Comparison of ENCODE assay signal across 1 cellular context in genomic region chr1:182337736-182338571, GRCh38.
TF ChIP-seq lines count a peak whose summit lies in the region.

No MANE protein-coding gene starts in this region.

TF ChIP-seq in K562, 482 proteins besides CTCF, POLR2A, EP300 and RAD21 (continued from another document and continues in another):
- no peak for TF ChIP-seq ZNF197 (CRISPR knock-in tag; IDR thresholded peaks at IDR 0.05; ENCODE audit: low read depth)
- TF ChIP-seq, protein P1, sequence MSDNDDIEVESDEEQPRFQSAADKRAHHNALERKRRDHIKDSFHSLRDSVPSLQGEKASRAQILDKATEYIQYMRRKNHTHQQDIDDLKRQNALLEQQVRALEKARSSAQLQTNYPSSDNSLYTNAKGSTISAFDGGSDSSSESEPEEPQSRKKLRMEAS (CRISPR knock-in tag; IDR thresholded peaks at IDR 0.05): no peak; the same call in 1 of the 2 replicates
- peak; percentile 30 for TF ChIP-seq CHD1 (IDR thresholded peaks at IDR 0.05; ENCODE audit: low read length)
- peak; percentile 35; the same call in 1 of the 2 replicates for TF ChIP-seq REST (CRISPR knock-in tag; IDR thresholded peaks at IDR 0.05; ENCODE audit: low read depth)
- no peak for TF ChIP-seq CSDE1 (IDR thresholded peaks at IDR 0.05)
- TF ChIP-seq, protein P2, sequence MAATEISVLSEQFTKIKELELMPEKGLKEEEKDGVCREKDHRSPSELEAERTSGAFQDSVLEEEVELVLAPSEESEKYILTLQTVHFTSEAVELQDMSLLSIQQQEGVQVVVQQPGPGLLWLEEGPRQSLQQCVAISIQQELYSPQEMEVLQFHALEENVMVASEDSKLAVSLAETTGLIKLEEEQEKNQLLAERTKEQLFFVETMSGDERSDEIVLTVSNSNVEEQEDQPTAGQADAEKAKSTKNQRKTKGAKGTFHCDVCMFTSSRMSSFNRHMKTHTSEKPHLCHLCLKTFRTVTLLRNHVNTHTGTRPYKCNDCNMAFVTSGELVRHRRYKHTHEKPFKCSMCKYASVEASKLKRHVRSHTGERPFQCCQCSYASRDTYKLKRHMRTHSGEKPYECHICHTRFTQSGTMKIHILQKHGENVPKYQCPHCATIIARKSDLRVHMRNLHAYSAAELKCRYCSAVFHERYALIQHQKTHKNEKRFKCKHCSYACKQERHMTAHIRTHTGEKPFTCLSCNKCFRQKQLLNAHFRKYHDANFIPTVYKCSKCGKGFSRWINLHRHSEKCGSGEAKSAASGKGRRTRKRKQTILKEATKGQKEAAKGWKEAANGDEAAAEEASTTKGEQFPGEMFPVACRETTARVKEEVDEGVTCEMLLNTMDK (IDR thresholded peaks at IDR 0.05; ENCODE audit: borderline replicate concordance, insufficient read depth, low read depth, low read length, poor library complexity, severe bottlenecking): no peak
- TF ChIP-seq ZEB2 (IDR thresholded peaks at IDR 0.05): peak; percentile 99
- peak; percentile 71 for TF ChIP-seq ZNF23 (CRISPR knock-in tag; IDR thresholded peaks at IDR 0.05)
- no peak for TF ChIP-seq SAFB2 (IDR thresholded peaks at IDR 0.05; ENCODE audit: borderline replicate concordance, low read depth, low read length, severe bottlenecking)
- 0 out of 2 replicates have a peak, but pooled peaks have one; percentile 75 for TF ChIP-seq LARP7 (IDR thresholded peaks at IDR 0.05)
- no peak for TF ChIP-seq HNRNPUL1 (IDR thresholded peaks at IDR 0.05; ENCODE audit: low read length)
- TF ChIP-seq, protein P3, sequence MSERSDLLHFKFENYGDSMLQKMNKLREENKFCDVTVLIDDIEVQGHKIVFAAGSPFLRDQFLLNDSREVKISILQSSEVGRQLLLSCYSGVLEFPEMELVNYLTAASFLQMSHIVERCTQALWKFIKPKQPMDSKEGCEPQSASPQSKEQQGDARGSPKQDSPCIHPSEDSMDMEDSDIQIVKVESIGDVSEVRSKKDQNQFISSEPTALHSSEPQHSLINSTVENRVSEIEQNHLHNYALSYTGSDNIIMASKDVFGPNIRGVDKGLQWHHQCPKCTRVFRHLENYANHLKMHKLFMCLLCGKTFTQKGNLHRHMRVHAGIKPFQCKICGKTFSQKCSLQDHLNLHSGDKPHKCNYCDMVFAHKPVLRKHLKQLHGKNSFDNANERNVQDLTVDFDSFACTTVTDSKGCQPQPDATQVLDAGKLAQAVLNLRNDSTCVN (CRISPR knock-in tag; IDR thresholded peaks at IDR 0.05): 0 out of 2 replicates have a peak, but pooled peaks have one; percentile 66
- no peak for TF ChIP-seq ZBTB40 (IDR thresholded peaks at IDR 0.05)
- TF ChIP-seq ZBTB40 (CRISPR knock-in tag; IDR thresholded peaks at IDR 0.05): no peak
- no peak for TF ChIP-seq CHD4 (IDR thresholded peaks at IDR 0.05; ENCODE audit: insufficient read depth, insufficient replicate concordance, low read depth, low read length, poor library complexity, severe bottlenecking)
- no peak for TF ChIP-seq MIER1 (IDR thresholded peaks at IDR 0.05; ENCODE audit: low read depth)
- no peak for TF ChIP-seq TSC22D4 (tag; IDR thresholded peaks at IDR 0.05)
- no peak for TF ChIP-seq ZNF3 (CRISPR knock-in tag; IDR thresholded peaks at IDR 0.05)
- no peak for TF ChIP-seq EZH2 (IDR thresholded peaks at IDR 0.05; ENCODE audit: borderline replicate concordance, low read depth, low read length)
- TF ChIP-seq, protein P4, sequence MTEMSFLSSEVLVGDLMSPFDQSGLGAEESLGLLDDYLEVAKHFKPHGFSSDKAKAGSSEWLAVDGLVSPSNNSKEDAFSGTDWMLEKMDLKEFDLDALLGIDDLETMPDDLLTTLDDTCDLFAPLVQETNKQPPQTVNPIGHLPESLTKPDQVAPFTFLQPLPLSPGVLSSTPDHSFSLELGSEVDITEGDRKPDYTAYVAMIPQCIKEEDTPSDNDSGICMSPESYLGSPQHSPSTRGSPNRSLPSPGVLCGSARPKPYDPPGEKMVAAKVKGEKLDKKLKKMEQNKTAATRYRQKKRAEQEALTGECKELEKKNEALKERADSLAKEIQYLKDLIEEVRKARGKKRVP (CRISPR knock-in tag; IDR thresholded peaks at IDR 0.05): peak; percentile 75
- no peak; the same call in 1 of the 2 replicates for TF ChIP-seq ELK3 (CRISPR knock-in tag; IDR thresholded peaks at IDR 0.05)
- TF ChIP-seq ID3 (CRISPR knock-in tag; IDR thresholded peaks at IDR 0.05): no peak
- TF ChIP-seq ID3 (tag; IDR thresholded peaks at IDR 0.05): peak; percentile 86; the same call in 1 of the 2 replicates
- TF ChIP-seq, protein P5, sequence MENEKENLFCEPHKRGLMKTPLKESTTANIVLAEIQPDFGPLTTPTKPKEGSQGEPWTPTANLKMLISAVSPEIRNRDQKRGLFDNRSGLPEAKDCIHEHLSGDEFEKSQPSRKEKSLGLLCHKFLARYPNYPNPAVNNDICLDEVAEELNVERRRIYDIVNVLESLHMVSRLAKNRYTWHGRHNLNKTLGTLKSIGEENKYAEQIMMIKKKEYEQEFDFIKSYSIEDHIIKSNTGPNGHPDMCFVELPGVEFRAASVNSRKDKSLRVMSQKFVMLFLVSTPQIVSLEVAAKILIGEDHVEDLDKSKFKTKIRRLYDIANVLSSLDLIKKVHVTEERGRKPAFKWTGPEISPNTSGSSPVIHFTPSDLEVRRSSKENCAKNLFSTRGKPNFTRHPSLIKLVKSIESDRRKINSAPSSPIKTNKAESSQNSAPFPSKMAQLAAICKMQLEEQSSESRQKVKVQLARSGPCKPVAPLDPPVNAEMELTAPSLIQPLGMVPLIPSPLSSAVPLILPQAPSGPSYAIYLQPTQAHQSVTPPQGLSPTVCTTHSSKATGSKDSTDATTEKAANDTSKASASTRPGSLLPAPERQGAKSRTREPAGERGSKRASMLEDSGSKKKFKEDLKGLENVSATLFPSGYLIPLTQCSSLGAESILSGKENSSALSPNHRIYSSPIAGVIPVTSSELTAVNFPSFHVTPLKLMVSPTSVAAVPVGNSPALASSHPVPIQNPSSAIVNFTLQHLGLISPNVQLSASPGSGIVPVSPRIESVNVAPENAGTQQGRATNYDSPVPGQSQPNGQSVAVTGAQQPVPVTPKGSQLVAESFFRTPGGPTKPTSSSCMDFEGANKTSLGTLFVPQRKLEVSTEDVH (IDR thresholded peaks at IDR 0.05; ENCODE audit: low read depth, partially characterized antibody): peak; percentile 47
- no peak for TF ChIP-seq PCBP2 (IDR thresholded peaks at IDR 0.05; ENCODE audit: low read depth, low read length, poor library complexity, severe bottlenecking)
- peak; percentile 89; the same call in 1 of the 2 replicates for TF ChIP-seq BHLHE40 (IDR thresholded peaks at IDR 0.05; ENCODE audit: low read length)
- TF ChIP-seq FOXJ3 (CRISPR knock-in tag; IDR thresholded peaks at IDR 0.05): no peak
- TF ChIP-seq HLTF (IDR thresholded peaks at IDR 0.05): peak; percentile 85
- TF ChIP-seq MTA2 (IDR thresholded peaks at IDR 0.05; ENCODE audit: low read depth): peak; percentile 61
- peak; percentile 74 for TF ChIP-seq ZNF263 (CRISPR knock-in tag; IDR thresholded peaks at IDR 0.05; ENCODE audit: borderline replicate concordance)
- TF ChIP-seq TBP (optimal IDR thresholded peaks at IDR 0.05; ENCODE audit: low read depth, low read length): peak; percentile 36
- TF ChIP-seq ZBTB43 (CRISPR knock-in tag; IDR thresholded peaks at IDR 0.05): no peak
- no peak for TF ChIP-seq BRF1 (IDR thresholded peaks at IDR 0.05; ENCODE audit: borderline replicate concordance, extremely low read depth, insufficient read length)
- TF ChIP-seq KDM2B (CRISPR knock-in tag; IDR thresholded peaks at IDR 0.05): no peak
- no peak for TF ChIP-seq MED1 (CRISPR knock-in tag; IDR thresholded peaks at IDR 0.05; ENCODE audit: borderline replicate concordance)
- TF ChIP-seq SRF (CRISPR knock-in tag; IDR thresholded peaks at IDR 0.05): peak; percentile 64 to 85; a peak in 2 of 4 replicates
